ENCODE assay signal across 8 cellular contexts in genomic region chr2:23940976-23941605, GRCh38. TPM values are rescaled to one million over a fixed set of nuclear protein-coding genes. Genes with fewer than 3 reads are reported as not detected.
DNase-seq lines count a peak whose midpoint lies in the region; ATAC-seq and TF ChIP-seq lines count a peak whose summit lies in the region.

No MANE protein-coding gene starts in this region.

- no peaks in the 10 kb centered on the region; the same call in 1 of the 2 replicates for H3K4me1 ChIP-seq in BE2C

- no peak for ATAC-seq in activated CD8-positive, alpha-beta T cell treated with anti-CD3 and anti-CD28 coated beads, Interleukin-2, amount 10 ng/mL, durations not matched to agents 7 days and 5 days
- peak; percentile 24 to 26 for ATAC-seq in left cardiac atrium
- ATAC-seq in HG02610 (IDR thresholded peaks at IDR 0.05; ENCODE audit: unreplicated experiment): no peak
- no peak for ATAC-seq in HG03457 (IDR thresholded peaks at IDR 0.05; ENCODE audit: unreplicated experiment)
- no peak for ATAC-seq in GM19328 (IDR thresholded peaks at IDR 0.05; ENCODE audit: unreplicated experiment)

- peak overlapping the region; percentile 85 for H3K4me3 ChIP-seq in BE2C (ENCODE audit: low read depth, low read length)
- H3K4me3 ChIP-seq in HL-60 (replicated peaks; ENCODE audit: insufficient read depth, low read length): peak overlapping the region; percentile 84

- DNase-seq in BE2C (no peak), HL-60 (ENCODE audit: low read depth in 1 of 2, low spot score in 1 of 2) (no peak), left cardiac atrium (no peak), putamen (ENCODE audit: low spot score) (peak; percentile 14)
- no peak for DNase-seq in activated CD8-positive, alpha-beta T cell treated with anti-CD3 and anti-CD28 coated beads, Interleukin-2, amount 10 ng/mL, durations not matched to agents 7 days and 5 days

- CTCF ChIA-PET in activated CD8-positive, alpha-beta T cell treated with anti-CD3 and anti-CD28 coated beads, Interleukin-2, amount 10 ng/mL, durations not matched to agents 7 days and 5 days (lab: Charles Lee): interaction anchor here (1.0 to 3.6 kb wide), 7 partner anchors 14 to 144 kb away, joined by 3 to 48 read pairs (median 7); partner anchors contain the start of genes ATAD2B, SF3B6 and TP53I3

- intact Hi-C loops in left cardiac atrium (cut with DNase I): no loop called here

- H3K4me3 Mint-ChIP-seq in activated CD8-positive, alpha-beta T cell treated with anti-CD3 and anti-CD28 coated beads, Interleukin-2, amount 10 ng/mL, durations not matched to agents 7 days and 5 days: peak overlapping the region; percentile 86

- H3K9me3 ChIP-seq in BE2C: no peaks in the 10 kb centered on the region

- POLR2A ChIA-PET in activated CD8-positive, alpha-beta T cell treated with anti-CD3 and anti-CD28 coated beads, Interleukin-2, amount 10 ng/mL, durations not matched to agents 7 days and 5 days (lab: Charles Lee): interaction anchor here (0.6 to 5.8 kb wide), 8 partner anchors 14 to 1196 kb away, joined by 3 to 145 read pairs (median 3); partner anchors contain the start of genes ATAD2B, SF3B6 and WDCP

- no peak for TF ChIP-seq CTCF in BE2C (IDR thresholded peaks at IDR 0.05; ENCODE audit: low read depth, low read length)
- TF ChIP-seq CTCF in HL-60 (IDR thresholded peaks at IDR 0.05; ENCODE audit: insufficient read depth, low read length): no peak

- no peaks in the 10 kb centered on the region for H3K27me3 ChIP-seq in BE2C
- no peaks in the 10 kb centered on the region for H3K27me3 ChIP-seq in HL-60 (ENCODE audit: insufficient read depth, poor library complexity, severe bottlenecking)

- peak overlapping the region; percentile 83 for H3K27ac Mint-ChIP-seq in activated CD8-positive, alpha-beta T cell treated with anti-CD3 and anti-CD28 coated beads, Interleukin-2, amount 10 ng/mL, durations not matched to agents 7 days and 5 days

- peaks cover 26% of the 10 kb centered on the region for H3K4me1 Mint-ChIP-seq in activated CD8-positive, alpha-beta T cell treated with anti-CD3 and anti-CD28 coated beads, Interleukin-2, amount 10 ng/mL, durations not matched to agents 7 days and 5 days (ENCODE audit: low read depth)

- H3K27me3 Mint-ChIP-seq in activated CD8-positive, alpha-beta T cell treated with anti-CD3 and anti-CD28 coated beads, Interleukin-2, amount 10 ng/mL, durations not matched to agents 7 days and 5 days (ENCODE audit: low read depth): peaks cover 9% of the 10 kb centered on the region

- peak overlapping the region; percentile 71 for H3K27ac ChIP-seq in HL-60 (replicated peaks)

- H3K36me3 Mint-ChIP-seq in activated CD8-positive, alpha-beta T cell treated with anti-CD3 and anti-CD28 coated beads, Interleukin-2, amount 10 ng/mL, durations not matched to agents 7 days and 5 days (ENCODE audit: low read depth): peaks cover 7% of the 10 kb centered on the region

- no peaks in the 10 kb centered on the region for H3K9me3 Mint-ChIP-seq in activated CD8-positive, alpha-beta T cell treated with anti-CD3 and anti-CD28 coated beads, Interleukin-2, amount 10 ng/mL, durations not matched to agents 7 days and 5 days (ENCODE audit: insufficient read depth)

- peaks cover 5% of the 10 kb centered on the region for H3K36me3 ChIP-seq in BE2C

RNA-seq across cellular contexts. Expression of gene UBXN2A, which starts 0.8 kb away (rescaled TPM):
- 5.4 TPM for polyA plus RNA-seq in BE2C (2012; ENCODE audit: insufficient read depth, insufficient read length, low read depth)
- 10 to 100 TPM; 13.0 to 14.3 TPM for total RNA-seq in activated CD8-positive, alpha-beta T cell treated with anti-CD3 and anti-CD28 coated beads, Interleukin-2, amount 10 ng/mL, durations not matched to agents 7 days and 5 days
- total RNA-seq in left cardiac atrium: 10 to 100 TPM; 21.3 to 23.7 TPM

RNA-seq across cellular contexts. Expression of gene ATAD2B, which starts 14.2 kb away (rescaled TPM):
- 3.4 TPM for polyA plus RNA-seq in BE2C (2012; ENCODE audit: insufficient read depth, insufficient read length, low read depth)
- 10 to 100 TPM; 28.2 to 32.0 TPM for total RNA-seq in activated CD8-positive, alpha-beta T cell treated with anti-CD3 and anti-CD28 coated beads, Interleukin-2, amount 10 ng/mL, durations not matched to agents 7 days and 5 days
- 10 to 100 TPM in 1 of 2 donors, 1 to 10 TPM in 1; 6.5 to 12.1 TPM for total RNA-seq in left cardiac atrium

Comparison
In these comparisons a context has a peak if more than half of its experiments do, and no peak if none do; other contexts are left out.
1. ATAC-seq: peak in left cardiac atrium (2 of 2); none in activated CD8-positive, alpha-beta T cell treated with anti-CD3 and anti-CD28 coated beads, Interleukin-2, amount 10 ng/mL, durations not matched to agents 7 days and 5 days (single experiment), HG02610 (single experiment), HG03457 (single experiment) and GM19328 (single experiment).